16 cellular contexts compared by ENCODE assay signal in genomic region chr2:126790987-126791780, GRCh38.
A peak's percentile ranks its signal among the peaks of the same experiment; 100 is the strongest.
DNase-seq lines count a peak whose midpoint lies in the region; ATAC-seq and TF ChIP-seq lines count a peak whose summit lies in the region.
"Had no signal": no experiment of that assay in that cellular context is flagged by ENCODE, and none has a peak within 500 bp of the region (broad histone marks: within the 10 kb centered on the region; RNA-seq: fewer than 3 reads in every experiment).

No MANE protein-coding gene starts in this region.

- no peaks in the 10 kb centered on the region for H3K36me3 Mint-ChIP-seq in activated CD8-positive, alpha-beta memory T cell treated with anti-CD3 and anti-CD28 coated beads, Interleukin-2, amount 10 ng/mL, durations not matched to agents 7 days and 5 days
- H3K36me3 Mint-ChIP-seq in natural killer cell treated with Interleukin-12 subunit alpha and Interleukin-12 subunit beta and Interleukin-15 and Interleukin-18, amount 100 ng/mL, for 72 hours: no peaks in the 10 kb centered on the region
- H3K36me3 Mint-ChIP-seq in natural killer cell: no peaks in the 10 kb centered on the region
- H3K36me3 Mint-ChIP-seq: CD8-positive, alpha-beta memory T cell had no signal

- H3K4me1 ChIP-seq in upper lobe of right lung: no peaks in the 10 kb centered on the region
- H3K4me1 ChIP-seq in trophoblast cell (ENCODE audit: control insufficient read depth in 1 of 2, insufficient read depth in 2 of 2, low read length in 2 of 2): no peaks in the 10 kb centered on the region
- H3K4me1 ChIP-seq: Caco-2, HAP-1 had no signal

- no peak overlapping the region for H3K27ac Mint-ChIP-seq in activated CD8-positive, alpha-beta memory T cell treated with anti-CD3 and anti-CD28 coated beads, Interleukin-2, amount 10 ng/mL, durations not matched to agents 7 days and 5 days
- H3K27ac Mint-ChIP-seq in natural killer cell treated with Interleukin-12 subunit alpha and Interleukin-12 subunit beta and Interleukin-15 and Interleukin-18, amount 100 ng/mL, for 72 hours: no peak overlapping the region
- H3K27ac Mint-ChIP-seq in natural killer cell: no peak overlapping the region
- H3K27ac Mint-ChIP-seq: CD8-positive, alpha-beta memory T cell had no signal

- no peak overlapping the region for H2AK5ac ChIP-seq in trophoblast cell (ENCODE audit: low read length)

- intact Hi-C loops in natural killer cell (cut with micrococcal nuclease) (no loop called here), posterior vena cava (cut with DNase I) (no loop called here), upper lobe of right lung (cut with DNase I) (no loop called here)

- H3K4me3 ChIP-seq in upper lobe of right lung (no peak overlapping the region), trophoblast cell (ENCODE audit: low read depth, low read length) (no peak overlapping the region)
- H3K4me3 ChIP-seq: BLaER1, HAP-1 had no signal

- no peak overlapping the region for H3K27ac ChIP-seq in upper lobe of right lung
- H3K27ac ChIP-seq in trophoblast cell (ENCODE audit: low read depth, low read length): no peak overlapping the region
- H3K27ac ChIP-seq: BLaER1 had no signal

- H3K27me3 ChIP-seq in upper lobe of right lung (no peaks in the 10 kb centered on the region), trophoblast cell (ENCODE audit: insufficient read depth, low read length) (no peaks in the 10 kb centered on the region)
- H3K27me3 ChIP-seq: BLaER1 had no signal

- no peaks in the 10 kb centered on the region for H3K4me1 Mint-ChIP-seq in activated CD8-positive, alpha-beta memory T cell treated with anti-CD3 and anti-CD28 coated beads, Interleukin-2, amount 10 ng/mL, durations not matched to agents 7 days and 5 days
- no peaks in the 10 kb centered on the region for H3K4me1 Mint-ChIP-seq in natural killer cell treated with Interleukin-12 subunit alpha and Interleukin-12 subunit beta and Interleukin-15 and Interleukin-18, amount 100 ng/mL, for 72 hours (ENCODE audit: low read depth in 2 of 2)
- H3K4me1 Mint-ChIP-seq in natural killer cell: no peaks in the 10 kb centered on the region
- H3K4me1 Mint-ChIP-seq: CD8-positive, alpha-beta memory T cell had no signal

- H3K4me3 Mint-ChIP-seq in activated CD8-positive, alpha-beta memory T cell treated with anti-CD3 and anti-CD28 coated beads, Interleukin-2, amount 10 ng/mL, durations not matched to agents 7 days and 5 days: no peak overlapping the region
- no peak overlapping the region for H3K4me3 Mint-ChIP-seq in natural killer cell treated with Interleukin-12 subunit alpha and Interleukin-12 subunit beta and Interleukin-15 and Interleukin-18, amount 100 ng/mL, for 72 hours
- no peak overlapping the region for H3K4me3 Mint-ChIP-seq in natural killer cell
- H3K4me3 Mint-ChIP-seq: CD8-positive, alpha-beta memory T cell had no signal

- no peak overlapping the region for H4K91ac ChIP-seq in trophoblast cell (ENCODE audit: low read depth, low read length)

- H3K4me2 ChIP-seq in trophoblast cell (ENCODE audit: low read length): no peak overlapping the region
- H3K4me2 ChIP-seq: BLaER1 had no signal

- no peak overlapping the region for H3K23ac ChIP-seq in trophoblast cell (ENCODE audit: low read length)

- H3K9me3 ChIP-seq in upper lobe of right lung (no peaks in the 10 kb centered on the region), trophoblast cell (ENCODE audit: insufficient read depth, low read depth, low read length) (peaks cover 4% of the 10 kb centered on the region)
- H3K9me3 ChIP-seq: BLaER1, Caco-2, HAP-1 had no signal

- H3K9ac ChIP-seq in trophoblast cell (ENCODE audit: low read length): no peak overlapping the region
- H3K9ac ChIP-seq: BLaER1 had no signal

- no peak for TF ChIP-seq CTCF in natural killer cell (IDR thresholded peaks at IDR 0.05)
- no peak for TF ChIP-seq CTCF in upper lobe of right lung (IDR thresholded peaks at IDR 0.05)

- H3K4ac ChIP-seq in trophoblast cell (ENCODE audit: low read depth, low read length): no peak overlapping the region

- H4K12ac ChIP-seq in trophoblast cell (ENCODE audit: low read depth, low read length): no peak overlapping the region

- no peak overlapping the region for H3K14ac ChIP-seq in trophoblast cell (ENCODE audit: low read length)

- CTCF ChIA-PET in activated CD8-positive, alpha-beta memory T cell treated with anti-CD3 and anti-CD28 coated beads, Interleukin-2, amount 10 ng/mL, durations not matched to agents 7 days and 5 days (lab: Charles Lee): no interaction called here

- no peaks in the 10 kb centered on the region for H3K9me3 Mint-ChIP-seq in activated CD8-positive, alpha-beta memory T cell treated with anti-CD3 and anti-CD28 coated beads, Interleukin-2, amount 10 ng/mL, durations not matched to agents 7 days and 5 days (ENCODE audit: low read depth)
- H3K9me3 Mint-ChIP-seq in natural killer cell treated with Interleukin-12 subunit alpha and Interleukin-12 subunit beta and Interleukin-15 and Interleukin-18, amount 100 ng/mL, for 72 hours: no peaks in the 10 kb centered on the region
- no peaks in the 10 kb centered on the region for H3K9me3 Mint-ChIP-seq in natural killer cell
- H3K9me3 Mint-ChIP-seq: CD8-positive, alpha-beta memory T cell had no signal

- no peak overlapping the region for H3K18ac ChIP-seq in trophoblast cell (ENCODE audit: low read length)

- ATAC-seq in activated CD8-positive, alpha-beta memory T cell treated with anti-CD3 and anti-CD28 coated beads, Interleukin-2, amount 10 ng/mL, durations not matched to agents 7 days and 5 days: no peak
- ATAC-seq in natural killer cell treated with Interleukin-12 subunit alpha and Interleukin-12 subunit beta and Interleukin-15 and Interleukin-18, amount 100 ng/mL, for 72 hours: no peak
- ATAC-seq in natural killer cell (no peak), upper lobe of right lung (no peak)

- H3K79me2 ChIP-seq in trophoblast cell (ENCODE audit: control insufficient read depth, insufficient read depth, low read length, poor library complexity): no peaks in the 10 kb centered on the region

- no peak overlapping the region for H2AFZ ChIP-seq in trophoblast cell (ENCODE audit: insufficient read depth, low read length, poor library complexity)

- H3K27me3 Mint-ChIP-seq in activated CD8-positive, alpha-beta memory T cell treated with anti-CD3 and anti-CD28 coated beads, Interleukin-2, amount 10 ng/mL, durations not matched to agents 7 days and 5 days: peaks cover 12% of the 10 kb centered on the region
- peaks cover 13 to 28% of the 10 kb centered on the region in 2 donors for H3K27me3 Mint-ChIP-seq in natural killer cell treated with Interleukin-12 subunit alpha and Interleukin-12 subunit beta and Interleukin-15 and Interleukin-18, amount 100 ng/mL, for 72 hours
- H3K27me3 Mint-ChIP-seq in natural killer cell (ENCODE audit: low read depth in 2 of 2): peaks cover 4 to 14% of the 10 kb centered on the region in 2 donors

- no peaks in the 10 kb centered on the region for H3K79me1 ChIP-seq in trophoblast cell (ENCODE audit: low read length)

- no peak overlapping the region for H2BK5ac ChIP-seq in trophoblast cell (ENCODE audit: low read depth, low read length, poor library complexity)

- no peak overlapping the region for H2BK120ac ChIP-seq in trophoblast cell (ENCODE audit: insufficient read depth, low read length, poor library complexity)

- H2BK12ac ChIP-seq in trophoblast cell (ENCODE audit: low read length): no peak overlapping the region

- peak; percentile 7 for DNase-seq in activated CD8-positive, alpha-beta memory T cell treated with anti-CD3 and anti-CD28 coated beads for 24 hours
- no peak for DNase-seq in activated CD8-positive, alpha-beta memory T cell treated with anti-CD3 and anti-CD28 coated beads, Interleukin-2, amount 10 ng/mL, durations not matched to agents 7 days and 5 days
- peak; percentile 46 for DNase-seq in natural killer cell treated with Interleukin-12 subunit alpha and Interleukin-12 subunit beta and Interleukin-15 and Interleukin-18, amount 100 ng/mL, for 72 hours (ENCODE audit: low spot score)
- DNase-seq in natural killer cell (no peak), posterior vena cava (ENCODE audit: low spot score) (peak; percentile 50), upper lobe of right lung (peak; percentile 17), trophoblast cell (no peak), pons (ENCODE audit: low spot score) (no peak)
- DNase-seq: 8988T; AML-193; Caco-2; CD8-positive, alpha-beta memory T cell; DND-41; GDM1 had no signal

- WGBS in trophoblast cell (ENCODE audit: extremely low coverage, insufficient coverage, insufficient read length): no CpG with 5 or more reads among the region's 18 CpGs

- H3K36me3 ChIP-seq in upper lobe of right lung: no peaks in the 10 kb centered on the region
- H3K36me3 ChIP-seq in trophoblast cell (ENCODE audit: control insufficient read depth in 1 of 2, insufficient read depth in 2 of 2, low read length in 2 of 2): no peaks in the 10 kb centered on the region
- H3K36me3 ChIP-seq: BLaER1, HAP-1 had no signal

- H4K8ac ChIP-seq in trophoblast cell (ENCODE audit: low read depth, low read length): no peak overlapping the region

Comparison
In these comparisons a context has a peak if more than half of its experiments do, and no peak if none do; other contexts are left out.
1. DNase-seq: peak in activated CD8-positive, alpha-beta memory T cell treated with anti-CD3 and anti-CD28 coated beads for 24 hours (single experiment), natural killer cell treated with Interleukin-12 subunit alpha and Interleukin-12 subunit beta and Interleukin-15 and Interleukin-18, amount 100 ng/mL, for 72 hours (single experiment), posterior vena cava (single experiment) and upper lobe of right lung (single experiment); none in activated CD8-positive, alpha-beta memory T cell treated with anti-CD3 and anti-CD28 coated beads, Interleukin-2, amount 10 ng/mL, durations not matched to agents 7 days and 5 days (single experiment), natural killer cell (single experiment), trophoblast cell (0 of 2) and pons (single experiment).